ENCODE assay signal across 8 cellular contexts in genomic region chr17:17752822-17753448, GRCh38.
A peak's percentile ranks its signal among the peaks of the same experiment; 100 is the strongest.
DNase-seq lines count a peak whose midpoint lies in the region; ATAC-seq and TF ChIP-seq lines count a peak whose summit lies in the region.

No MANE protein-coding gene starts in this region.

- peak overlapping the region; percentile 83 for H3K27ac Mint-ChIP-seq in Caco-2 (ENCODE audit: unreplicated experiment)

- H3K9me3 ChIP-seq in Caco-2 (no peaks in the 10 kb centered on the region), Panc1 (ENCODE audit: control insufficient read depth, insufficient read depth, low read depth, low read length) (no peaks in the 10 kb centered on the region), ovary (no peaks in the 10 kb centered on the region)

- no peak for TF ChIP-seq EP300 in ovary (IDR thresholded peaks at IDR 0.05)

- no peaks in the 10 kb centered on the region for H3K27me3 Mint-ChIP-seq in Caco-2 (ENCODE audit: insufficient read depth, unreplicated experiment)

- TF ChIP-seq CTCF in Caco-2 (IDR thresholded peaks at IDR 0.05; ENCODE audit: insufficient read depth in 1 of 2, low read depth in 1 of 2, low read length in 1 of 2, severe bottlenecking in 1 of 2, unreplicated experiment in 1 of 2) (no peak), Panc1 (IDR thresholded peaks at IDR 0.05) (no peak), ovary (IDR thresholded peaks at IDR 0.05) (no peak)

- CTCF ChIA-PET in Caco-2 (lab: Charles Lee) (no interaction called here), Panc1 (lab: Charles Lee) (no interaction called here)

- peak overlapping the region; percentile 62 for H3K4me3 Mint-ChIP-seq in Caco-2 (ENCODE audit: unreplicated experiment)

- TF ChIP-seq POLR2A in erythroblast (IDR thresholded peaks at IDR 0.05; ENCODE audit: low read length) (peak; percentile 5), ovary (IDR thresholded peaks at IDR 0.05) (no peak)

- H3K36me3 Mint-ChIP-seq in Caco-2 (ENCODE audit: insufficient read depth, unreplicated experiment), result peaks cover 24% of the 10 kb centered on the region

- ATAC-seq in Panc1 (peak; percentile 1), HG02571 (IDR thresholded peaks at IDR 0.05; ENCODE audit: unreplicated experiment) (no peak)

- H3K36me3 ChIP-seq in Caco-2 (ENCODE audit: control insufficient read depth, insufficient read depth, low read length) (no peaks in the 10 kb centered on the region), Panc1 (ENCODE audit: control insufficient read depth, insufficient read depth, low read length) (no peaks in the 10 kb centered on the region), ovary (no peaks in the 10 kb centered on the region)

- BruUV-seq in Caco-2 (replicated peaks; lab: Mats Ljungman, UMichigan) (TSS peak; percentile 15), Panc1 (replicated peaks; lab: Mats Ljungman, UMichigan) (no TSS peak)

- no peak for DNase-seq in Caco-2
- no peak for DNase-seq in Panc1 (ENCODE audit: low read depth, low spot score)
- DNase-seq in erythroblast (lab: John Stamatoyannopoulos, UW), result peak in 1 of 2 experiments; percentile 43
- DNase-seq in ovary, result no peak
- DNase-seq in NCI-H2196 treated with DMSO at 0.1 percent for 48 hours (lab: John Stamatoyannopoulos, UW; ENCODE audit: unreplicated experiment), result no peak
- no peak for DNase-seq in GM03348 (ENCODE audit: low spot score)
- no peak for DNase-seq in GDM1 (lab: John Stamatoyannopoulos, UW)

- no peaks in the 10 kb centered on the region for H3K9me3 Mint-ChIP-seq in Caco-2 (ENCODE audit: unreplicated experiment)

- H3K4me1 Mint-ChIP-seq in Caco-2 (ENCODE audit: low read depth, unreplicated experiment), result no peaks in the 10 kb centered on the region

- 40 to 51% (median 49%) methylated on average over 11 of the region's 11 CpGs for WGBS in ovary, 3 donors

- H3K4me1 ChIP-seq in Caco-2, result peaks cover 9% of the 10 kb centered on the region; the same call in 1 of the 2 replicates
- peaks cover 40% of the 10 kb centered on the region for H3K4me1 ChIP-seq in Panc1 (ENCODE audit: control insufficient read depth, insufficient read depth, low read length)
- H3K4me1 ChIP-seq in ovary (ENCODE audit: insufficient read depth), result peaks cover 7% of the 10 kb centered on the region

- H3K27me3 ChIP-seq in Caco-2 (replicated peaks; ENCODE audit: control insufficient read depth, insufficient read depth, low read length), result no peaks in the 10 kb centered on the region
- no peaks in the 10 kb centered on the region for H3K27me3 ChIP-seq in Panc1 (ENCODE audit: control insufficient read depth, insufficient read depth, low read length)
- no peaks in the 10 kb centered on the region for H3K27me3 ChIP-seq in ovary

- H3K27ac ChIP-seq in Panc1 (ENCODE audit: low read length) (peak overlapping the region; percentile 94), ovary (peak overlapping the region; percentile 6 to 56)

- in situ Hi-C loops in Panc1 (cut with HindIII; ENCODE audit: low pct_unique_long_range_greater_than_20kb, low sequenced_read_pairs), result no loop called here

- intact Hi-C loops in Caco-2 (cut with micrococcal nuclease; ENCODE audit: unreplicated experiment), result no loop called here
- intact Hi-C loops in Panc1 (cut with micrococcal nuclease; ENCODE audit: unreplicated experiment), result no loop called here
- intact Hi-C loops in ovary (cut with DNase I), result loop anchor here in 1 of 4 donors (10.0 kb wide), 1 partner anchor 68 kb away; the partner anchor contains the start of gene RAI1

- H3K4me3 ChIP-seq in Caco-2 (ENCODE audit: low read depth, low read length) (no peak overlapping the region), Panc1 (ENCODE audit: low read depth in 2 of 2, low read length in 2 of 2) (peak overlapping the region; percentile 35 to 51), ovary (peak overlapping the region; percentile 42)

- POLR2A ChIA-PET in Caco-2 (lab: Charles Lee), result no interaction called here
- POLR2A ChIA-PET in Panc1 (lab: Charles Lee), result no interaction called here
